ENCODE assay signal across 1 cellular context in the genomic region with DNA sequence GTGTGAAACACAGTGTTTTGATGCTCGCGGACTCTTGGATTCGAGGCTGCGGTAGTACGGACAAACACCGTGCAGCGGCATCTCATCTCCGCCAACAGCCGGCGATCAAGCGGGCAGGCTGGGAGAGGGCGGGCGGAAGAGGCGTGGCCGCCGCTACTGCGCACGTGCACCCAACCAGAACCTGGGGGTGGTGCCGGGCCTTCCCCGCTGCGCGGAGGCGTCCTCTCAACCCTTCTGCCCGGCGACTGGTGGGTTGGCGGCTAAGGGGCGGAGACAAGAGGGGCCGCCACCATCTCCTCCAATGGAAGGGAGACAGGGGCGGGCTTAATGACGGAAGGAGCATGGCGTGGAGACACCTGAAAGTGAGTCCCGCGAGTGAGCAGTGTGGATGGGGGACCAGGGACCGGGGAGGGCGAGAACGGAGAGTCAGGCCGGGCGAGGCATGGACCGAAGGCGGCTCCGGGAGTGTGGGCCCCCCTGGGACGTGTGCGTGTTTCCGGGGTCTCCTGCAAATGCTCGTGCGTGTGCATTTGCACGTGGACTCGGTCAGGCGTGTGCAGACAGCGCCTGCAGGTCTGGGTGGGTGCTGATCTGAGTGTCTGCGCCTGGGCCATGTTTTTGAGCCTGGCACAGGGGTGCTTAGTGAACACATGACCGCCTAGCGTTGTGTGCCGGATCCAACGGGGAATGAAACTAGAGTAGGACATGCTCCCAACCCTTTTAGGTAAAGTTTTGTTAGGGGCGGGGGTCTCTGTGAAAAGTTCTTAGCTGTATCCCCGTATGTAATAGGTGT.
TF ChIP-seq lines count a peak whose summit lies in the region.

A gene (plus strand): TSS at position 321 of the 793 bp plus-strand sequence. CDS start 21 bp downstream, at position 342.

TF ChIP-seq in HepG2, 621 proteins besides CTCF, POLR2A, EP300 and RAD21 (continued from another document):
- TF ChIP-seq, protein P1, sequence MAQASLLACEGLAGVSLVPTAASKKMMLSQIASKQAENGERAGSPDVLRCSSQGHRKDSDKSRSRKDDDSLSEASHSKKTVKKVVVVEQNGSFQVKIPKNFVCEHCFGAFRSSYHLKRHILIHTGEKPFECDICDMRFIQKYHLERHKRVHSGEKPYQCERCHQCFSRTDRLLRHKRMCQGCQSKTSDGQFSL (CRISPR knock-in tag; IDR thresholded peaks at IDR 0.05) = no peak
- TF ChIP-seq CREM (IDR thresholded peaks at IDR 0.05) (peak; percentile 79), CREM (CRISPR knock-in tag; IDR thresholded peaks at IDR 0.05) (no peak), ATF7 (IDR thresholded peaks at IDR 0.05) (no peak), ATF7 (CRISPR knock-in tag; IDR thresholded peaks at IDR 0.05) (peak; percentile 88), ZIK1 (CRISPR knock-in tag; IDR thresholded peaks at IDR 0.05; ENCODE audit: borderline replicate concordance, low read depth) (0 out of 2 replicates have a peak, but pooled peaks have one; percentile 41), ZNF839 (CRISPR knock-in tag; IDR thresholded peaks at IDR 0.05; ENCODE audit: borderline replicate concordance) (peak; percentile 98; the same call in 1 of the 2 replicates), ZMYM3 (CRISPR knock-in tag; IDR thresholded peaks at IDR 0.05) (0 out of 2 replicates have a peak, but pooled peaks have one; percentile 38), RBM39 (IDR thresholded peaks at IDR 0.05; ENCODE audit: low read depth, low read length, poor library complexity, severe bottlenecking) (peak; percentile 93), ATF1 (CRISPR knock-in tag; IDR thresholded peaks at IDR 0.05) (peak; percentile 62; the same call in 1 of the 2 replicates), ZNF556 (CRISPR knock-in tag; IDR thresholded peaks at IDR 0.05; ENCODE audit: borderline replicate concordance) (peak; percentile 72; the same call in 1 of the 2 replicates), ZNF558 (CRISPR knock-in tag; IDR thresholded peaks at IDR 0.05; ENCODE audit: borderline replicate concordance) (peak; percentile 83; the same call in 1 of the 2 replicates), MIXL1 (CRISPR knock-in tag; IDR thresholded peaks at IDR 0.05) (no peak), IKZF4 (CRISPR knock-in tag; IDR thresholded peaks at IDR 0.05; ENCODE audit: borderline replicate concordance, low read depth, not compliant biosample characterization) (peak; percentile 74), KMT2A (CRISPR knock-in tag; IDR thresholded peaks at IDR 0.05) (peak; percentile 66), ZNF549 (CRISPR knock-in tag; IDR thresholded peaks at IDR 0.05) (no peak), ZNF766 (CRISPR knock-in tag; IDR thresholded peaks at IDR 0.05; ENCODE audit: borderline replicate concordance) (no peak)
- TF ChIP-seq, protein P2, sequence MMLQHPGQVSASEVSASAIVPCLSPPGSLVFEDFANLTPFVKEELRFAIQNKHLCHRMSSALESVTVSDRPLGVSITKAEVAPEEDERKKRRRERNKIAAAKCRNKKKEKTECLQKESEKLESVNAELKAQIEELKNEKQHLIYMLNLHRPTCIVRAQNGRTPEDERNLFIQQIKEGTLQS (CRISPR knock-in tag; IDR thresholded peaks at IDR 0.05) = no peak; the same call in 1 of the 2 replicates
- TF ChIP-seq, protein P3, sequence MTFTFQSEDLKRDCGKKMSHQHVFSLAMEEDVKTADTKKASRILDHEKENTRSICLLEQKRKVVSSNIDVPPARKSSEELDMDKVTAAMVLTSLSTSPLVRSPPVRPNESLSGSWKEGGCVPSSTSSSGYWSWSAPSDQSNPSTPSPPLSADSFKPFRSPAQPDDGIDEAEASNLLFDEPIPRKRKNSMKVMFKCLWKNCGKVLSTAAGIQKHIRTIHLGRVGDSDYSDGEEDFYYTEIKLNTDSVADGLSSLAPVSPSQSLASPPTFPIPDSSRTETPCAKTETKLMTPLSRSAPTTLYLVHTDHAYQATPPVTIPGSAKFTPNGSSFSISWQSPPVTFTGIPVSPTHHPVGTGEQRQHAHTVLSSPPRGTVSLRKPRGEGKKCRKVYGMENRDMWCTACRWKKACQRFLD (CRISPR knock-in tag; IDR thresholded peaks at IDR 0.05; ENCODE audit: borderline replicate concordance) = peak; percentile 71; the same call in 1 of the 2 replicates
- TF ChIP-seq, protein P4, sequence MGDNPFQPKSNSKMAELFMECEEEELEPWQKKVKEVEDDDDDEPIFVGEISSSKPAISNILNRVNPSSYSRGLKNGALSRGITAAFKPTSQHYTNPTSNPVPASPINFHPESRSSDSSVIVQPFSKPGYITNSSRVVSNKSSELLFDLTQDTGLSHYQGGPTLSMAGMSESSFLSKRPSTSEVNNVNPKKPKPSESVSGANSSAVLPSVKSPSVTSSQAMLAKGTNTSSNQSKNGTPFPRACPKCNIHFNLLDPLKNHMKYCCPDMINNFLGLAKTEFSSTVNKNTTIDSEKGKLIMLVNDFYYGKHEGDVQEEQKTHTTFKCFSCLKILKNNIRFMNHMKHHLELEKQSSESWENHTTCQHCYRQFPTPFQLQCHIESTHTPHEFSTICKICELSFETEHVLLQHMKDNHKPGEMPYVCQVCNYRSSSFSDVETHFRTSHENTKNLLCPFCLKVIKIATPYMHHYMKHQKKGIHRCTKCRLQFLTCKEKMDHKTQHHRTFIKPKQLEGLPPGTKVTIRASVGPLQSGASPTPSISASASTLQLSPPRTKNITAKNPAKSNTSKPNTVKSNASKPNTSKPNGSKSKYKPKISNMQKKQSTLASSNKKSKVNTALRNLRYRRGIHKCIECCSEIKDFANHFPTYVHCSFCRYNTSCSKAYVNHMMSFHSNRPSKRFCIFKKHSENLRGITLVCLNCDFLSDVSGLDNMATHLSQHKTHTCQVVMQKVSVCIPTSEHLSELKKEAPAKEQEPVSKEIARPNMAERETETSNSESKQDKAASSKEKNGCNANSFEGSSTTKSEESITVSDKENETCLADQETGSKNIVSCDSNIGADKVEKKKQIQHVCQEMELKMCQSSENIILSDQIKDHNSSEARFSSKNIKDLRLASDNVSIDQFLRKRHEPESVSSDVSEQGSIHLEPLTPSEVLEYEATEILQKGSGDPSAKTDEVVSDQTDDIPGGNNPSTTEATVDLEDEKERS (CRISPR knock-in tag; IDR thresholded peaks at IDR 0.05) = peak; percentile 57; the same call in 1 of the 2 replicates
- TF ChIP-seq, protein P5, sequence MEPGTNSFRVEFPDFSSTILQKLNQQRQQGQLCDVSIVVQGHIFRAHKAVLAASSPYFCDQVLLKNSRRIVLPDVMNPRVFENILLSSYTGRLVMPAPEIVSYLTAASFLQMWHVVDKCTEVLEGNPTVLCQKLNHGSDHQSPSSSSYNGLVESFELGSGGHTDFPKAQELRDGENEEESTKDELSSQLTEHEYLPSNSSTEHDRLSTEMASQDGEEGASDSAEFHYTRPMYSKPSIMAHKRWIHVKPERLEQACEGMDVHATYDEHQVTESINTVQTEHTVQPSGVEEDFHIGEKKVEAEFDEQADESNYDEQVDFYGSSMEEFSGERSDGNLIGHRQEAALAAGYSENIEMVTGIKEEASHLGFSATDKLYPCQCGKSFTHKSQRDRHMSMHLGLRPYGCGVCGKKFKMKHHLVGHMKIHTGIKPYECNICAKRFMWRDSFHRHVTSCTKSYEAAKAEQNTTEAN (CRISPR knock-in tag; conservative IDR thresholded peaks at IDR 0.05) = no peak; the same call in 1 of the 2 replicates
- TF ChIP-seq, protein P6, sequence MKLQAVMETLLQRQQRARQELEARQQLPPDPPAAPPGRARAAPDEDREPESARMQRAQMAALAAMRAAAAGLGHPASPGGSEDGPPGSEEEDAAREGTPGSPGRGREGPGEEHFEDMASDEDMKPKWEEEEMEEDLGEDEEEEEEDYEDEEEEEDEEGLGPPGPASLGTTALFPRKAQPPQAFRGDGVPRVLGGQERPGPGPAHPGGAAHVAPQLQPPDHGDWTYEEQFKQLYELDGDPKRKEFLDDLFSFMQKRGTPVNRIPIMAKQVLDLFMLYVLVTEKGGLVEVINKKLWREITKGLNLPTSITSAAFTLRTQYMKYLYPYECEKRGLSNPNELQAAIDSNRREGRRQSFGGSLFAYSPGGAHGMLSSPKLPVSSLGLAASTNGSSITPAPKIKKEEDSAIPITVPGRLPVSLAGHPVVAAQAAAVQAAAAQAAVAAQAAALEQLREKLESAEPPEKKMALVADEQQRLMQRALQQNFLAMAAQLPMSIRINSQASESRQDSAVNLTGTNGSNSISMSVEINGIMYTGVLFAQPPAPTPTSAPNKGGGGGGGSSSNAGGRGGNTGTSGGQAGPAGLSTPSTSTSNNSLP (IDR thresholded peaks at IDR 0.05; ENCODE audit: low read depth, low read length) = no peak
- TF ChIP-seq, protein P7, sequence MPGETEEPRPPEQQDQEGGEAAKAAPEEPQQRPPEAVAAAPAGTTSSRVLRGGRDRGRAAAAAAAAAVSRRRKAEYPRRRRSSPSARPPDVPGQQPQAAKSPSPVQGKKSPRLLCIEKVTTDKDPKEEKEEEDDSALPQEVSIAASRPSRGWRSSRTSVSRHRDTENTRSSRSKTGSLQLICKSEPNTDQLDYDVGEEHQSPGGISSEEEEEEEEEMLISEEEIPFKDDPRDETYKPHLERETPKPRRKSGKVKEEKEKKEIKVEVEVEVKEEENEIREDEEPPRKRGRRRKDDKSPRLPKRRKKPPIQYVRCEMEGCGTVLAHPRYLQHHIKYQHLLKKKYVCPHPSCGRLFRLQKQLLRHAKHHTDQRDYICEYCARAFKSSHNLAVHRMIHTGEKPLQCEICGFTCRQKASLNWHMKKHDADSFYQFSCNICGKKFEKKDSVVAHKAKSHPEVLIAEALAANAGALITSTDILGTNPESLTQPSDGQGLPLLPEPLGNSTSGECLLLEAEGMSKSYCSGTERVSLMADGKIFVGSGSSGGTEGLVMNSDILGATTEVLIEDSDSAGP (CRISPR knock-in tag; IDR thresholded peaks at IDR 0.05; ENCODE audit: borderline replicate concordance) = peak; percentile 91
- TF ChIP-seq, protein P8, sequence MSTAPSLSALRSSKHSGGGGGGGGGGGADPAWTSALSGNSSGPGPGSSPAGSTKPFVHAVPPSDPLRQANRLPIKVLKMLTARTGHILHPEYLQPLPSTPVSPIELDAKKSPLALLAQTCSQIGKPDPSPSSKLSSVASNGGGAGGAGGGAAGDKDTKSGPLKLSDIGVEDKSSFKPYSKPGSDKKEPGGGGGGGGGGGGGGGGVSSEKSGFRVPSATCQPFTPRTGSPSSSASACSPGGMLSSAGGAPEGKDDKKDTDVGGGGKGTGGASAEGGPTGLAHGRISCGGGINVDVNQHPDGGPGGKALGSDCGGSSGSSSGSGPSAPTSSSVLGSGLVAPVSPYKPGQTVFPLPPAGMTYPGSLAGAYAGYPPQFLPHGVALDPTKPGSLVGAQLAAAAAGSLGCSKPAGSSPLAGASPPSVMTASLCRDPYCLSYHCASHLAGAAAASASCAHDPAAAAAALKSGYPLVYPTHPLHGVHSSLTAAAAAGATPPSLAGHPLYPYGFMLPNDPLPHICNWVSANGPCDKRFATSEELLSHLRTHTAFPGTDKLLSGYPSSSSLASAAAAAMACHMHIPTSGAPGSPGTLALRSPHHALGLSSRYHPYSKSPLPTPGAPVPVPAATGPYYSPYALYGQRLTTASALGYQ (CRISPR knock-in tag; IDR thresholded peaks at IDR 0.05) = no peak
- TF ChIP-seq, protein P9, sequence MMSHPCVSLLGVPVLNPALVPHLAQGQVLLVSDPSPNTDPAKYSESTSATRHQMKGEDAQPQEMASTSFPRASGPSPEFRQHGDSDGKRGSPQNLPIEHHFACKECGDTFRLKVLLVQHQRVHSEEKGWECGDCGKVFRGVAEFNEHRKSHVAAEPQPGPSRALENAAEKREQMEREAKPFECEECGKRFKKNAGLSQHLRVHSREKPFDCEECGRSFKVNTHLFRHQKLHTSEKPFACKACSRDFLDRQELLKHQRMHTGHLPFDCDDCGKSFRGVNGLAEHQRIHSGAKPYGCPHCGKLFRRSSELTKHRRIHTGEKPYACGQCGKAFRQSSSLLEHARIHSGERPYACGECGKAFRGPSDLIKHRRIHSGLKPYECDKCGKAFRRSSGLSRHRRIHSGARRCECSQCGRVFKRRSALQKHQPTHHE (CRISPR knock-in tag; IDR thresholded peaks at IDR 0.05; ENCODE audit: borderline replicate concordance) = no peak
TF ChIP-seq in HepG2: peak in this region for 310.
